In the genomic region with DNA sequence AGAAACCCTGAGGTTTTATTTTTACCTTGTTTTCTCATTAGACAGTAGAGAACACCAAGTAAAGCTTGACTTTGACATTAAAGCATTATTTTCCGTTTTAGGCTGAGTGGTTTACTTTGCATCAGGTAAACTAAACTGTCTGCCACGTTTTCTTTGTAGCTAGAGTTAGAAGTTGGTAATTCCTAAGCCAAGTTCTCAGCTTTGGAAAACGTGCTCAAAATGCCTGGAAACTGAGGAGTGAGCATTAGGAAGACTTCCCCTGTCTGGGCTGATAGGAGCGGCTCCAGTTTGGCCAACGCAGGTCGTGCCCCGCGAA, we compare ENCODE assay signal across 9 cellular contexts. TPM values are rescaled to one million over a fixed set of nuclear protein-coding genes. Genes with fewer than 3 reads are reported as not detected.
DNase-seq lines count a peak whose midpoint lies in the region; ATAC-seq and TF ChIP-seq lines count a peak whose summit lies in the region.
"Had no signal": no experiment of that assay in that cellular context is flagged by ENCODE, and none has a peak within 500 bp of the region (broad histone marks: within the 10 kb centered on the region; RNA-seq: fewer than 3 reads in every experiment).

No MANE protein-coding gene starts in this region.

- H3K27me3 Mint-ChIP-seq in stimulated activated memory B cell treated with anti-CD40 and anti-IgM and Interleukin-4, amounts not matched to agents 10 μg/mL and 1 μg/mL and 100 μg/mL, for 72 hours = peaks cover 21% of the 10 kb centered on the region

- H3K79me2 ChIP-seq in KMS-11 (ENCODE audit: insufficient read depth, low read depth) (0 out of 2 replicates have a peak, but pooled peaks cover 4% of the 10 kb centered on the region), mammary epithelial cell (ENCODE audit: insufficient read depth, low read length) (no peaks in the 10 kb centered on the region)

- no peaks in the 10 kb centered on the region for H3K4me1 Mint-ChIP-seq in stimulated activated memory B cell treated with anti-CD40 and anti-IgM and Interleukin-4, amounts not matched to agents 10 μg/mL and 1 μg/mL and 100 μg/mL, for 72 hours

- intact Hi-C loops in mammary epithelial cell (cut with micrococcal nuclease) = no loop called here

- H3K27ac ChIP-seq in KMS-11 = peak overlapping the region; percentile 47; the same call in 1 of the 2 replicates
- no peak overlapping the region for H3K27ac ChIP-seq in mammary epithelial cell (ENCODE audit: insufficient read depth, low read depth, low read length)

- in situ Hi-C loops in mammary epithelial cell (cut with MboI; ENCODE audit: low sequenced_read_pairs in 2 of 2) = no loop called here

- no peaks in the 10 kb centered on the region for H4K20me1 ChIP-seq in KMS-11 (ENCODE audit: insufficient read depth)
- H4K20me1 ChIP-seq in mammary epithelial cell (ENCODE audit: insufficient read depth, low read length) = no peaks in the 10 kb centered on the region

- dilution Hi-C loops in mammary epithelial cell (cut with HindIII; ENCODE audit: low sequenced_read_pairs) = no loop called here

- no peak for ATAC-seq in stimulated activated memory B cell treated with anti-CD40 and anti-IgM and Interleukin-4, amounts not matched to agents 10 μg/mL and 1 μg/mL and 100 μg/mL, for 72 hours

- no peak for TF ChIP-seq CTCF in KMS-11 (conservative IDR thresholded peaks at IDR 0.05; ENCODE audit: low read depth, low read length)
- no peak for TF ChIP-seq CTCF in mammary epithelial cell (conservative IDR thresholded peaks at IDR 0.05 in 1 of 2, IDR thresholded peaks at IDR 0.05 in 1 of 2; ENCODE audit: extremely low read depth in 1 of 2, insufficient read depth in 1 of 2, low read depth in 1 of 2, low read length in 2 of 2)
- no peak for TF ChIP-seq CTCF in kidney epithelial cell (IDR thresholded peaks at IDR 0.05; ENCODE audit: insufficient read depth, low read length, poor library complexity, severe bottlenecking)

- no peaks in the 10 kb centered on the region for H3K36me3 ChIP-seq in KMS-11 (ENCODE audit: insufficient read depth)
- no peaks in the 10 kb centered on the region for H3K36me3 ChIP-seq in mammary epithelial cell (ENCODE audit: insufficient read depth, low read length)
- no peaks in the 10 kb centered on the region for H3K36me3 ChIP-seq in kidney epithelial cell (ENCODE audit: control insufficient read depth, insufficient read depth, low read length)

- H3K27me3 ChIP-seq in KMS-11 (ENCODE audit: insufficient read depth, low read depth) (no peaks in the 10 kb centered on the region), mammary epithelial cell (ENCODE audit: insufficient read depth, low read length) (peaks cover 8% of the 10 kb centered on the region), kidney epithelial cell (ENCODE audit: control insufficient read depth, insufficient read depth, low read length) (peaks cover 6% of the 10 kb centered on the region)

- H3K4me1 ChIP-seq in KMS-11 (ENCODE audit: low read depth, poor library complexity, severe bottlenecking) = peaks cover 21% of the 10 kb centered on the region
- no peaks in the 10 kb centered on the region for H3K4me1 ChIP-seq in mammary epithelial cell (ENCODE audit: insufficient read depth, low read length)

- H3K27ac Mint-ChIP-seq in stimulated activated memory B cell treated with anti-CD40 and anti-IgM and Interleukin-4, amounts not matched to agents 10 μg/mL and 1 μg/mL and 100 μg/mL, for 72 hours = no peak overlapping the region

- no peak for DNase-seq in mammary epithelial cell
- no peak for DNase-seq in kidney epithelial cell (ENCODE audit: low read depth)
- DNase-seq in activated effector memory CD4-positive, alpha-beta T cell treated with Interleukin-2 at 50 U/mL for 16 hours = no peak
- no peak for DNase-seq in NCI-H128 (lab: John Stamatoyannopoulos, UW; ENCODE audit: unreplicated experiment)
- no peak for DNase-seq in T-helper 1 cell
- no peak for DNase-seq in activated CD8-positive, alpha-beta memory T cell treated with anti-CD3 and anti-CD28 coated beads, Interleukin-2, amount 50 U/mL, for 4 hours
- DNase-seq: effector CD8-positive, alpha-beta T cell had no signal

- no peaks in the 10 kb centered on the region for H3K9me3 ChIP-seq in mammary epithelial cell (replicated peaks; ENCODE audit: insufficient read depth, low read length)

- peak overlapping the region; percentile 61 for H3K4me3 Mint-ChIP-seq in stimulated activated memory B cell treated with anti-CD40 and anti-IgM and Interleukin-4, amounts not matched to agents 10 μg/mL and 1 μg/mL and 100 μg/mL, for 72 hours

- BruUV-seq in mammary epithelial cell (replicated peaks; lab: Mats Ljungman, UMichigan) = no TSS peak

- H2AFZ ChIP-seq in KMS-11 (ENCODE audit: low read depth) = peak overlapping the region; percentile 98
- peak overlapping the region; percentile 88 for H2AFZ ChIP-seq in mammary epithelial cell (ENCODE audit: low read depth, low read length)

- CTCF ChIA-PET in mammary epithelial cell (lab: Charles Lee; ENCODE audit: low non-redundant PET) = no interaction called here

- peak overlapping the region; percentile 84 for H3K9ac ChIP-seq in KMS-11
- no peak overlapping the region for H3K9ac ChIP-seq in mammary epithelial cell (ENCODE audit: insufficient read depth, low read length)

- H3K4me3 ChIP-seq in KMS-11 (IDR thresholded peaks at IDR 0.05; ENCODE audit: insufficient read depth, low read depth, low read length) (peak overlapping the region; percentile 46), mammary epithelial cell (replicated peaks in 1 of 3; ENCODE audit: insufficient read depth in 1 of 3, low read depth in 2 of 3, low read length in 3 of 3) (peak overlapping the region; percentile 46 to 73 (median 55)), kidney epithelial cell (ENCODE audit: low read depth, low read length) (peak overlapping the region; percentile 73)

- peak overlapping the region; percentile 84 for H3K4me2 ChIP-seq in KMS-11
- peak overlapping the region; percentile 96 for H3K4me2 ChIP-seq in mammary epithelial cell (ENCODE audit: insufficient read depth, low read depth, low read length)

- H3K36me3 Mint-ChIP-seq in stimulated activated memory B cell treated with anti-CD40 and anti-IgM and Interleukin-4, amounts not matched to agents 10 μg/mL and 1 μg/mL and 100 μg/mL, for 72 hours = no peaks in the 10 kb centered on the region

- 1% methylated on average over 7 of the region's 8 CpGs for WGBS in mammary epithelial cell (ENCODE audit: low coverage, missing lambda C conversion rate)

- H3K9me3 Mint-ChIP-seq in stimulated activated memory B cell treated with anti-CD40 and anti-IgM and Interleukin-4, amounts not matched to agents 10 μg/mL and 1 μg/mL and 100 μg/mL, for 72 hours = no peaks in the 10 kb centered on the region

RNA-seq across cellular contexts. Expression of gene PDLIM3, which starts 0.8 kb away (rescaled TPM):
- total RNA-seq in mammary epithelial cell (1 to 10 TPM in 1 of 2 donors, under 1 TPM in 1; 0.24 to 9.0 TPM), kidney epithelial cell (10.7 and 11.0 TPM in 2 replicates)
- 3.7 TPM for polyA plus RNA-seq in mammary epithelial cell
- polyA minus RNA-seq in mammary epithelial cell = 1.8 TPM
